1 cellular context compared by ENCODE assay signal in genomic region chr15:65056106-65056505, GRCh38.
TF ChIP-seq lines count a peak whose summit lies in the region.

No MANE protein-coding gene starts in this region.

TF ChIP-seq in WTC11, 78 proteins besides CTCF, POLR2A, EP300 and RAD21 (continued from another document):
- TF ChIP-seq, protein P1, sequence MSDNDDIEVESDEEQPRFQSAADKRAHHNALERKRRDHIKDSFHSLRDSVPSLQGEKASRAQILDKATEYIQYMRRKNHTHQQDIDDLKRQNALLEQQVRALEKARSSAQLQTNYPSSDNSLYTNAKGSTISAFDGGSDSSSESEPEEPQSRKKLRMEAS (CRISPR knock-in tag; IDR thresholded peaks at IDR 0.05): no peak
- no peak for TF ChIP-seq FOXK1 (CRISPR knock-in tag; IDR thresholded peaks at IDR 0.05)
- TF ChIP-seq NFATC4 (CRISPR knock-in tag; IDR thresholded peaks at IDR 0.05): no peak
- TF ChIP-seq MYBL2 (CRISPR knock-in tag; IDR thresholded peaks at IDR 0.05): no peak
